Comparison of ENCODE assay signal across 15 cellular contexts in genomic region chr1:63602629-63603028, GRCh38. TPM values are rescaled to one million over a fixed set of nuclear protein-coding genes. Genes with fewer than 3 reads are reported as not detected.
DNase-seq lines count a peak whose midpoint lies in the region; ATAC-seq, FAIRE-seq and TF ChIP-seq lines count a peak whose summit lies in the region.
"Had no signal": no experiment of that assay in that cellular context is flagged by ENCODE, and none has a peak within 500 bp of the region (broad histone marks: within the 10 kb centered on the region; RNA-seq: fewer than 3 reads in every experiment).

No MANE protein-coding gene starts in this region.

- no peak overlapping the region for H4K5ac ChIP-seq in H1 (ENCODE audit: insufficient read length, low read depth, low read length)

- intact Hi-C loops in left colon (cut with DNase I, micrococcal nuclease) (no loop called here), OCI-LY7 (cut with micrococcal nuclease; ENCODE audit: unreplicated experiment) (no loop called here)

- POLR2A ChIA-PET in H1 (lab: Charles Lee; ENCODE audit: partially characterized antibody) (interaction anchor here (1.8 kb wide), 1 partner anchor 29 kb away, joined by 3 read pairs; no protein-coding TSS in a partner anchor), OCI-LY7 (lab: Charles Lee) (interaction anchor here (0.7 kb wide), 1 partner anchor 318 kb away, joined by 3 read pairs; no protein-coding TSS in a partner anchor)

- no peak overlapping the region for H2BK20ac ChIP-seq in H1 (ENCODE audit: low read length)

- H3K23me2 ChIP-seq in H1 (ENCODE audit: low read depth, low read length) = no peaks in the 10 kb centered on the region

- H2AFZ ChIP-seq in H1 (ENCODE audit: low read length) (no peak overlapping the region), OCI-LY7 (ENCODE audit: low read length) (no peak overlapping the region)

- H3K4ac ChIP-seq in H1 (replicated peaks; ENCODE audit: insufficient read length, low read depth, low read length) = no peak overlapping the region

- no peak overlapping the region for H3K56ac ChIP-seq in H1 (replicated peaks; ENCODE audit: insufficient read length, low read depth, low read length)

- H2BK120ac ChIP-seq in H1 (replicated peaks; ENCODE audit: low read depth, low read length) = no peak overlapping the region

- no peak overlapping the region for H3K18ac ChIP-seq in H1 (ENCODE audit: extremely low read depth, low read length)

- H3K4me3 Mint-ChIP-seq in T-helper 2 cell treated with Interferon-gamma antibody and Interleukin-4, amounts not matched to agents 5 μg/mL and 100 μg/mL, for 36 hours = no peak overlapping the region
- H3K4me3 Mint-ChIP-seq: CD14-positive monocyte; CD8-positive, alpha-beta memory T cell had no signal

- peaks cover 6% of the 10 kb centered on the region for H3K4me1 Mint-ChIP-seq in T-helper 2 cell treated with Interferon-gamma antibody and Interleukin-4, amounts not matched to agents 5 μg/mL and 100 μg/mL, for 36 hours (ENCODE audit: low read depth)

- H3K23ac ChIP-seq in H1 (ENCODE audit: insufficient read length) = no peak overlapping the region

- H3K14ac ChIP-seq in H1 (ENCODE audit: insufficient read length) = no peak overlapping the region

- no peak for TF ChIP-seq EP300 in H1 (IDR thresholded peaks at IDR 0.05; ENCODE audit: borderline replicate concordance in 1 of 2, low read depth in 2 of 2, low read length in 2 of 2)

- CTCF ChIA-PET in H1 (lab: Charles Lee; ENCODE audit: partially characterized antibody) (interaction anchor here (0.5 to 1.8 kb wide), 4 partner anchors 26 to 1525 kb away, joined by 3 to 9 read pairs (median 3); no protein-coding TSS in a partner anchor), OCI-LY7 (lab: Charles Lee; ENCODE audit: unreplicated experiment) (no interaction called here)

- H4K8ac ChIP-seq in H1 (ENCODE audit: extremely low read depth, insufficient read depth, low read length) = no peak overlapping the region; the same call in 1 of the 2 replicates

- H3K36me3 ChIP-seq in H1 (ENCODE audit: control insufficient read depth in 2 of 4, insufficient read depth in 4 of 4, low read length in 3 of 4) = no peaks in the 10 kb centered on the region
- H3K36me3 ChIP-seq in liver (ENCODE audit: control insufficient read depth in 4 of 4, insufficient read depth in 3 of 4, low read depth in 1 of 4, low read length in 3 of 4) = no peaks in the 10 kb centered on the region
- peaks cover 0 to 2% (median 0%) of the 10 kb centered on the region in 3 donors for H3K36me3 ChIP-seq in skeletal muscle tissue (ENCODE audit: control insufficient read depth in 3 of 3, insufficient read depth in 3 of 3, low read length in 3 of 3)
- H3K36me3 ChIP-seq in effector memory CD4-positive, alpha-beta T cell (ENCODE audit: control insufficient read depth, insufficient read depth, low read length) = no peaks in the 10 kb centered on the region
- no peaks in the 10 kb centered on the region for H3K36me3 ChIP-seq in OCI-LY7 (ENCODE audit: insufficient read depth, low read length)

- no peak for TF ChIP-seq RAD21 in H1 (IDR thresholded peaks at IDR 0.05 in 1 of 2, conservative IDR thresholded peaks at IDR 0.05 in 1 of 2; ENCODE audit: low read depth in 2 of 2, low read length in 2 of 2)
- TF ChIP-seq RAD21 in liver (IDR thresholded peaks at IDR 0.05) = no peak

- no peaks in the 10 kb centered on the region for H3K27me3 Mint-ChIP-seq in T-helper 2 cell treated with Interferon-gamma antibody and Interleukin-4, amounts not matched to agents 5 μg/mL and 100 μg/mL, for 36 hours (ENCODE audit: low read depth)
- H3K27me3 Mint-ChIP-seq: CD8-positive, alpha-beta memory T cell had no signal

- 0 out of 2 replicates have a peak overlapping the region, but pooled peaks have one; percentile 1 for H2BK5ac ChIP-seq in H1 (ENCODE audit: low read depth, low read length)

- H4K20me1 ChIP-seq in H1 (replicated peaks in 1 of 2; ENCODE audit: control insufficient read depth in 1 of 2, insufficient read depth in 2 of 2, low read length in 2 of 2) (peaks cover 0 to 9% of the 10 kb centered on the region in 2 experiments), OCI-LY7 (ENCODE audit: insufficient read depth, low read length) (no peaks in the 10 kb centered on the region)

- H3K9me3 Mint-ChIP-seq in T-helper 2 cell treated with Interferon-gamma antibody and Interleukin-4, amounts not matched to agents 5 μg/mL and 100 μg/mL, for 36 hours = no peaks in the 10 kb centered on the region
- H3K9me3 Mint-ChIP-seq: CD14-positive monocyte; CD8-positive, alpha-beta memory T cell had no signal

- no peak overlapping the region for H2BK12ac ChIP-seq in H1 (ENCODE audit: low read depth, low read length)

- peaks cover 5% of the 10 kb centered on the region; the same call in 1 of the 2 replicates for H3K79me1 ChIP-seq in H1 (ENCODE audit: low read depth, low read length)

- H3K27ac ChIP-seq in H1 (ENCODE audit: low read depth, low read length) = no peak overlapping the region
- peak overlapping the region; percentile 55 to 66 for H3K27ac ChIP-seq in liver (ENCODE audit: low read depth in 1 of 2, low read length in 2 of 2)
- peak overlapping the region; percentile 69 for H3K27ac ChIP-seq in skeletal muscle tissue (ENCODE audit: low read depth, low read length)
- no peak overlapping the region for H3K27ac ChIP-seq in effector memory CD4-positive, alpha-beta T cell (ENCODE audit: insufficient read depth, low read length, poor library complexity, severe bottlenecking)
- no peak overlapping the region for H3K27ac ChIP-seq in OCI-LY7 (ENCODE audit: low read depth, low read length, poor library complexity, severe bottlenecking)
- H3K27ac ChIP-seq: 22Rv1 had no signal

- H2BK15ac ChIP-seq in H1 (ENCODE audit: low read length) = no peak overlapping the region

- FAIRE-seq in H1 (lab: Jason Lieb, UNC) = no peak
- FAIRE-seq: GM18507 had no signal

- TF ChIP-seq POLR2A in H1 (IDR thresholded peaks at IDR 0.05; ENCODE audit: control extremely low read depth in 1 of 2, low read depth in 2 of 2, low read length in 2 of 2) = no peak

- H3K36me3 Mint-ChIP-seq in T-helper 2 cell treated with Interferon-gamma antibody and Interleukin-4, amounts not matched to agents 5 μg/mL and 100 μg/mL, for 36 hours (ENCODE audit: low read depth) = peaks cover 5% of the 10 kb centered on the region

- H3K4me2 ChIP-seq in H1 (ENCODE audit: insufficient read depth in 1 of 2, low read depth in 2 of 2, low read length in 2 of 2) (no peak overlapping the region), OCI-LY7 (ENCODE audit: low read length) (no peak overlapping the region)

- H3K9ac ChIP-seq in H1 (replicated peaks in 1 of 4; ENCODE audit: extremely low read depth in 1 of 4, low read depth in 3 of 4, low read length in 3 of 4) = no peak overlapping the region
- no peak overlapping the region for H3K9ac ChIP-seq in liver (ENCODE audit: low read depth in 1 of 2, low read length in 2 of 2)
- H3K9ac ChIP-seq in skeletal muscle tissue (ENCODE audit: low read depth in 1 of 3, low read length in 3 of 3) = peak overlapping the region in 1 of 3 donors; percentile 27

- peaks cover 0 to 4% (median 0%) of the 10 kb centered on the region in 4 experiments; a peak in 2 of 7 replicates for H3K4me1 ChIP-seq in H1 (replicated peaks in 1 of 4; ENCODE audit: control insufficient read depth in 3 of 4, insufficient read depth in 4 of 4, low read length in 3 of 4)
- peaks cover 18 to 74% (median 54%) of the 10 kb centered on the region in 4 donors for H3K4me1 ChIP-seq in liver (ENCODE audit: control insufficient read depth in 4 of 4, insufficient read depth in 4 of 4, low read length in 3 of 4)
- H3K4me1 ChIP-seq in skeletal muscle tissue (ENCODE audit: control insufficient read depth in 3 of 3, insufficient read depth in 3 of 3, low read length in 3 of 3) = peaks cover 47 to 70% (median 48%) of the 10 kb centered on the region in 3 donors
- no peaks in the 10 kb centered on the region for H3K4me1 ChIP-seq in effector memory CD4-positive, alpha-beta T cell (ENCODE audit: control insufficient read depth, insufficient read depth, low read length, poor library complexity, severe bottlenecking)
- H3K4me1 ChIP-seq in OCI-LY7 (ENCODE audit: insufficient read depth, low read length, poor library complexity, severe bottlenecking) = no peaks in the 10 kb centered on the region
- H3K4me1 ChIP-seq: Caco-2 had no signal

- no peak for ATAC-seq in left colon

- no peak for DNase-seq in T-helper 2 cell treated with Interferon-gamma antibody and Interleukin-4, amounts not matched to agents 5 μg/mL and 100 μg/mL, for 36 hours (ENCODE audit: low spot score)
- DNase-seq in T-helper 2 cell = no peak
- DNase-seq in H1 (ENCODE audit: low read depth in 1 of 2, low spot score in 2 of 2) = no peak
- DNase-seq in left colon = no peak
- DNase-seq in effector memory CD4-positive, alpha-beta T cell = no peak
- no peak for DNase-seq in OCI-LY7 (ENCODE audit: low spot score)
- DNase-seq: Caco-2; CD8-positive, alpha-beta memory T cell; DMS53; H7 had no signal

- H3K27me3 ChIP-seq in H1 (replicated peaks in 1 of 4; ENCODE audit: control insufficient read depth in 3 of 4, extremely low read depth in 1 of 4, insufficient read depth in 3 of 4, low read length in 3 of 4) (no peaks in the 10 kb centered on the region; a peak in 1 of 7 replicates), liver (ENCODE audit: control insufficient read depth in 4 of 4, insufficient read depth in 4 of 4, low read length in 3 of 4) (no peaks in the 10 kb centered on the region), skeletal muscle tissue (ENCODE audit: control insufficient read depth in 3 of 3, insufficient read depth in 3 of 3, low read length in 3 of 3) (no peaks in the 10 kb centered on the region)
- no peaks in the 10 kb centered on the region for H3K27me3 ChIP-seq in effector memory CD4-positive, alpha-beta T cell (replicated peaks; ENCODE audit: control insufficient read depth, insufficient read depth, low read length, poor library complexity, severe bottlenecking)

- H2AK5ac ChIP-seq in H1 (ENCODE audit: low read depth, low read length) = no peak overlapping the region

- TF ChIP-seq CTCF in H1 (IDR thresholded peaks at IDR 0.05; ENCODE audit: control extremely low read depth in 1 of 3, insufficient read depth in 1 of 3, low read depth in 1 of 3, low read length in 3 of 3) (no peak), liver (IDR thresholded peaks at IDR 0.05; ENCODE audit: low read depth, low read length, missing input control) (no peak), OCI-LY7 (conservative IDR thresholded peaks at IDR 0.05; ENCODE audit: low read length) (no peak)

- no peak overlapping the region for H4K91ac ChIP-seq in H1 (replicated peaks; ENCODE audit: insufficient read length, low read length)

- no peaks in the 10 kb centered on the region for H3K9me2 ChIP-seq in OCI-LY7 (ENCODE audit: insufficient read depth, low read length)

- 80% methylated on average over 5 of the region's 5 CpGs; no CpG with 5 or more reads in 1 of the 2 experiments for WGBS in H1 (ENCODE audit: extremely low coverage in 1 of 2, insufficient coverage in 1 of 2, insufficient read length in 1 of 2, insufficient replicate concordance in 2 of 2, low coverage in 1 of 2, low lambda C conversion rate in 2 of 2, missing lambda C conversion rate in 1 of 2), 2 experiments
- WGBS in liver = 78% methylated on average over 5 of the region's 5 CpGs

- peak overlapping the region; percentile 32 for H3K27ac Mint-ChIP-seq in T-helper 2 cell treated with Interferon-gamma antibody and Interleukin-4, amounts not matched to agents 5 μg/mL and 100 μg/mL, for 36 hours

- H3K79me2 ChIP-seq in H1 (ENCODE audit: control insufficient read depth in 1 of 2, insufficient read depth in 2 of 2, low read length in 2 of 2) (no peaks in the 10 kb centered on the region), OCI-LY7 (ENCODE audit: insufficient read depth, low read depth, low read length) (no peaks in the 10 kb centered on the region)

- H3K9me3 ChIP-seq in H1 (ENCODE audit: insufficient read depth in 2 of 2, low read depth in 1 of 2, low read length in 1 of 2) (no peaks in the 10 kb centered on the region), liver (ENCODE audit: control insufficient read depth in 4 of 4, low read length in 3 of 4) (no peaks in the 10 kb centered on the region), skeletal muscle tissue (ENCODE audit: control insufficient read depth in 3 of 3, low read length in 3 of 3) (no peaks in the 10 kb centered on the region), OCI-LY7 (ENCODE audit: low read length) (no peaks in the 10 kb centered on the region)
- H3K9me3 ChIP-seq in effector memory CD4-positive, alpha-beta T cell (ENCODE audit: control insufficient read depth, low read length) = no peaks in the 10 kb centered on the region
- H3K9me3 ChIP-seq: Caco-2 had no signal

- H3K4me3 ChIP-seq in H1 (ENCODE audit: extremely low read depth in 1 of 4, insufficient read depth in 2 of 4, low read depth in 3 of 4, low read length in 4 of 4) (no peak overlapping the region), liver (ENCODE audit: low read depth in 1 of 3, low read length in 3 of 3) (no peak overlapping the region), skeletal muscle tissue (ENCODE audit: low read length in 3 of 3) (peak overlapping the region; percentile 17 to 46 (median 28)), OCI-LY7 (ENCODE audit: low read depth, low read length, poor library complexity, severe bottlenecking) (no peak overlapping the region)
- H3K4me3 ChIP-seq in effector memory CD4-positive, alpha-beta T cell (ENCODE audit: insufficient read depth, low read depth, low read length, poor library complexity, severe bottlenecking) = no peak overlapping the region

- BruUV-seq in OCI-LY7 (replicated peaks; lab: Mats Ljungman, UMichigan) = no TSS peak

RNA-seq across cellular contexts. Expression of gene PGM1, which starts 9.4 kb away (rescaled TPM):
- 60.2 and 65.4 TPM in 2 replicates for total RNA-seq in H1 (2021; fragmentation: NEBNext Ultra II Directional; extraction: Animal tissue kit (Norgen Biotek cat#: 25700))
- polyA plus RNA-seq in H1 (2011; rRNA removed) = 33.0 and 37.4 TPM in 2 replicates
- polyA plus RNA-seq in H1 (2011; cell fraction: cytosol; rRNA removed) = 40.6 TPM
- polyA plus RNA-seq in H1 (2011; cell fraction: nucleus; rRNA removed) = 41.9 TPM
- polyA plus RNA-seq in H1 (2012, experiment 1 of 2) = 60.4 to 75.1 TPM (median 68.0 TPM) in 4 replicates
- 48.0 TPM for polyA plus RNA-seq in H1 (2012, experiment 2 of 2)
- polyA plus RNA-seq in H1 (2013, experiment 1 of 2) = 50.1 TPM
- 47.0 TPM for polyA plus RNA-seq in H1 (2013, experiment 2 of 2)
- polyA minus RNA-seq in H1 (2011; rRNA and poly(A)+ RNA removed) = 44.4 and 48.0 TPM in 2 replicates
- polyA minus RNA-seq in H1 (2011; cell fraction: cytosol; rRNA and poly(A)+ RNA removed) = 32.4 TPM
- polyA minus RNA-seq in H1 (2011; cell fraction: nucleus; rRNA and poly(A)+ RNA removed) = 24.7 TPM
- total RNA-seq in liver = 100 to 1,000 TPM in 1 of 2 donors, 10 to 100 TPM in 1; 57.3 to 224 TPM
- polyA plus RNA-seq in liver = 100 to 1,000 TPM; 117 to 123 TPM
- 144 TPM for total RNA-seq in skeletal muscle tissue
- total RNA-seq in left colon = 100 to 1,000 TPM; 114 to 120 TPM
- total RNA-seq in OCI-LY7 (2014; rRNA removed; shearing (Covaris generic)) = 39.2 and 43.2 TPM in 2 replicates
- 45.4 and 56.9 TPM in 2 replicates for total RNA-seq in OCI-LY7 (2022)

Comparison
In these comparisons a context has a peak if more than half of its experiments do, and no peak if none do; other contexts are left out.
1. H3K27ac ChIP-seq: peak in liver (2 of 2) and skeletal muscle tissue (single experiment); none in H1 (single experiment), effector memory CD4-positive, alpha-beta T cell (single experiment) and OCI-LY7 (single experiment).
2. H3K4me3 ChIP-seq: peak in skeletal muscle tissue (3 of 3); none in H1 (0 of 4), liver (0 of 3), effector memory CD4-positive, alpha-beta T cell (single experiment) and OCI-LY7 (single experiment).